24 cellular contexts compared by ENCODE assay signal in genomic region chr17:27209316-27209715, GRCh38.
"Had no signal": no experiment of that assay in that cellular context is flagged by ENCODE, and none has a peak within 500 bp of the region (broad histone marks: within the 10 kb centered on the region; RNA-seq: fewer than 3 reads in every experiment).

No MANE protein-coding gene starts in this region.

- H3K4me3 ChIP-seq: left ventricle myocardium inferior, lung, mucosa of descending colon, ovary, right atrium auricular region, right lobe of liver, smooth muscle cell, tibial nerve, vagina had no signal

- DNase-seq: kidney; left ventricle myocardium inferior; mesendoderm; mucosa of descending colon; naive thymus-derived CD4-positive, alpha-beta T cell; ovary; right lobe of liver; stimulated activated CD4-positive, alpha-beta T cell treated with anti-CD3 and anti-CD28 coated beads, Interleukin-1b, Interleukin-23, amount 100 ng/mL, for 48 hours; stimulated activated CD4-positive, alpha-beta T cell treated with anti-CD3 and anti-CD28 coated beads, Interleukin-2, amount 100 ng/mL, for 48 hours; stimulated activated CD4-positive, alpha-beta T cell treated with anti-CD3 and anti-CD28 coated beads, Interleukin-4, amount 100 ng/mL, for 4 hours; stimulated activated CD8-positive, alpha-beta memory T cell treated with anti-CD3 and anti-CD28 coated beads, Interleukin-4, amount 100 ng/mL, for 48 hours; stimulated activated naive CD4-positive, alpha-beta T cell treated with Interleukin-2 at 50 U/mL for 16 hours; stimulated activated naive CD8-positive, alpha-beta T cell treated with anti-CD3 and anti-CD28 coated beads, Interleukin-15, amount 100 ng/mL, for 72 hours; substantia nigra had no signal

- H3K36me3 ChIP-seq: left ventricle myocardium inferior, ovary, right atrium auricular region, right lobe of liver, tibial nerve, vagina had no signal

- H3K27me3 Mint-ChIP-seq: progenitor cell of endocrine pancreas; stimulated activated memory B cell treated with anti-CD40 and anti-IgM and Interleukin-4, amounts not matched to agents 10 μg/mL and 1 μg/mL and 100 μg/mL, for 72 hours; stimulated activated naive CD8-positive, alpha-beta T cell treated with anti-CD3 and anti-CD28 coated beads, Interleukin-15, amount 100 ng/mL, for 72 hours; type B pancreatic cell had no signal

- H3K27me3 ChIP-seq: ovary, right atrium auricular region, right lobe of liver, tibial nerve, vagina had no signal

- H3K27ac ChIP-seq: left ventricle myocardium inferior, ovary, right atrium auricular region, right lobe of liver, tibial nerve, vagina had no signal

- H3K4me3 Mint-ChIP-seq: mesothelial cell of epicardium; naive thymus-derived CD4-positive, alpha-beta T cell; natural killer cell treated with Interleukin-12 subunit alpha and Interleukin-12 subunit beta and Interleukin-15 and Interleukin-18, amount 100 ng/mL, for 72 hours; stimulated activated memory B cell treated with anti-CD40 and anti-IgM and Interleukin-4, amounts not matched to agents 10 μg/mL and 1 μg/mL and 100 μg/mL, for 72 hours; stimulated activated naive CD8-positive, alpha-beta T cell treated with anti-CD3 and anti-CD28 coated beads, Interleukin-15, amount 100 ng/mL, for 72 hours; type B pancreatic cell had no signal

- H3K9me3 ChIP-seq: mucosa of descending colon, ovary, right lobe of liver, vagina had no signal

- H3K36me3 Mint-ChIP-seq: natural killer cell treated with Interleukin-12 subunit alpha and Interleukin-12 subunit beta and Interleukin-15 and Interleukin-18, amount 100 ng/mL, for 72 hours; stimulated activated memory B cell treated with anti-CD40 and anti-IgM and Interleukin-4, amounts not matched to agents 10 μg/mL and 1 μg/mL and 100 μg/mL, for 72 hours; type B pancreatic cell had no signal

- H3K4me1 Mint-ChIP-seq: mesothelial cell of epicardium; naive thymus-derived CD4-positive, alpha-beta T cell; stimulated activated naive CD8-positive, alpha-beta T cell treated with anti-CD3 and anti-CD28 coated beads, Interleukin-15, amount 100 ng/mL, for 72 hours had no signal

- H3K4me1 ChIP-seq: left ventricle myocardium inferior, right atrium auricular region, right lobe of liver, tibial nerve had no signal

- H3K9me3 Mint-ChIP-seq: natural killer cell treated with Interleukin-12 subunit alpha and Interleukin-12 subunit beta and Interleukin-15 and Interleukin-18, amount 100 ng/mL, for 72 hours had no signal

- FAIRE-seq: kidney had no signal

- H3K27ac Mint-ChIP-seq: mesothelial cell of epicardium; naive thymus-derived CD4-positive, alpha-beta T cell; natural killer cell treated with Interleukin-12 subunit alpha and Interleukin-12 subunit beta and Interleukin-15 and Interleukin-18, amount 100 ng/mL, for 72 hours; progenitor cell of endocrine pancreas; stimulated activated memory B cell treated with anti-CD40 and anti-IgM and Interleukin-4, amounts not matched to agents 10 μg/mL and 1 μg/mL and 100 μg/mL, for 72 hours; stimulated activated naive CD8-positive, alpha-beta T cell treated with anti-CD3 and anti-CD28 coated beads, Interleukin-15, amount 100 ng/mL, for 72 hours; type B pancreatic cell had no signal

- ATAC-seq: mucosa of descending colon; naive thymus-derived CD4-positive, alpha-beta T cell; natural killer cell treated with Interleukin-12 subunit alpha and Interleukin-12 subunit beta and Interleukin-15 and Interleukin-18, amount 100 ng/mL, for 72 hours; right lobe of liver; stimulated activated memory B cell treated with anti-CD40 and anti-IgM and Interleukin-4, amounts not matched to agents 10 μg/mL and 1 μg/mL and 100 μg/mL, for 72 hours; stimulated activated naive CD8-positive, alpha-beta T cell treated with anti-CD3 and anti-CD28 coated beads, Interleukin-15, amount 100 ng/mL, for 72 hours had no signal

- H3K4me2 ChIP-seq: smooth muscle cell had no signal
